ENCODE assay signal across 8 cellular contexts in the genomic region with DNA sequence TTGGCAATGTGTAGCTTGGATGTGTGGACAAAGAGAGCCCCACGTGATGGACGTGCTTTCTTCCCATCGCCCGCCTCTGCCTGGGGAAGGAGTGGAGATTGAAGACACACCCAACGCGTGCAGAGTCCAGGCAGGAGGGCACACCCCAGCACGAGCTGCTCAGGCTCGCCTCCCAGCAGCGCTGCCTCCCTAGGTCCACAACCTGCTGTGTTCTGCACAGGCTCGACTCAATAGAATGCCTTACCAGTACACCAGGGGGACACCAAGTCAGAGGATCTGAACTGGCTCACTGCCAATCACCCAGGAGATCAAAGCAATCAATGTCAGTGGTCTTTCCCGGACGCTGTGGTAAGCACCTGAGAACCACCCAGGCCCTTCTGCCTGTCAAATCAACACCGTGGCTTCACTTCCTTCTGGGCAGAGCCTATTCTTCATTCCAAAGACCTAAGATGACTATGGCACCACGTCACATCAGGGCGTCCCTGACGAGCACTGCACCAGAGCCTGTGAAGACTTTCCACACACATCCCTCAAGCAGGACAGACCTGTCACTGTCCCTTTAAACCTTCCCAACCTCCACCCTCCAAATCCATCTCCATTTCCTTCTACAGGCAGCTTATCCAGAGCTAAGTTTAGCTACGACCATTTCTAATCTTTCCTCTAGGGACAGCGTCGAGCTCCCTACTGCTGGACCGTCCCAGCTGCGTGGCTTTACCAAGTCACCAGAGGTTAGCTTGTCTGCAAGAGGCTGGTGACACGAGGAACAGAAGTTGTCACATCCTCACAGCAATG.
DNase-seq lines count a peak whose midpoint lies in the region; ATAC-seq, FAIRE-seq and TF ChIP-seq lines count a peak whose summit lies in the region.

No MANE protein-coding gene starts in this region.

- peak overlapping the region; percentile 59 for H3K27ac Mint-ChIP-seq in stimulated activated naive CD8-positive, alpha-beta T cell treated with anti-CD3 and anti-CD28 coated beads, Interleukin-15, Interleukin-2, amounts not matched to agents 100 ng/mL and 50 ng/mL, for 24 hours

- peak overlapping the region; percentile 44 for H3K4me2 ChIP-seq in GM12878 (ENCODE audit: control insufficient read depth, insufficient read depth)
- H3K4me2 ChIP-seq in smooth muscle cell: peak overlapping the region; percentile 54

- H3K9me3 ChIP-seq in GM12878 (replicated peaks; ENCODE audit: control insufficient read depth, insufficient read depth, low read length) (no peaks in the 10 kb centered on the region), smooth muscle cell (replicated peaks; ENCODE audit: low read depth) (no peaks in the 10 kb centered on the region)

- peaks cover 53% of the 10 kb centered on the region for H3K4me1 Mint-ChIP-seq in stimulated activated naive CD8-positive, alpha-beta T cell treated with anti-CD3 and anti-CD28 coated beads, Interleukin-15, Interleukin-2, amounts not matched to agents 100 ng/mL and 50 ng/mL, for 24 hours (ENCODE audit: low read depth)

- ATAC-seq in stimulated activated naive CD8-positive, alpha-beta T cell treated with anti-CD3 and anti-CD28 coated beads, Interleukin-15, Interleukin-2, amounts not matched to agents 100 U/mL and 50 U/mL, for 24 hours: no peak
- peak; percentile 22 for ATAC-seq in GM12878
- no peak for ATAC-seq in HG02885 (IDR thresholded peaks at IDR 0.05; ENCODE audit: poor library complexity, unreplicated experiment)

- peaks cover 27% of the 10 kb centered on the region for H3F3A ChIP-seq in smooth muscle cell (ENCODE audit: low read depth)

- H3K4me1 ChIP-seq in GM12878 (ENCODE audit: control insufficient read depth, insufficient read depth, low read length) (peaks cover 33% of the 10 kb centered on the region), smooth muscle cell (ENCODE audit: low read depth) (peaks cover 22% of the 10 kb centered on the region)

- intact Hi-C loops in GM12878 (cut with micrococcal nuclease; ENCODE audit: unreplicated experiment): no loop called here

- H3K27ac ChIP-seq in GM12878 (ENCODE audit: control insufficient read depth, insufficient read depth): no peak overlapping the region; the same call in 1 of the 2 replicates
- H3K27ac ChIP-seq in smooth muscle cell (ENCODE audit: low read depth): peak overlapping the region; percentile 99

- no peak overlapping the region for H3K4me3 Mint-ChIP-seq in stimulated activated naive CD8-positive, alpha-beta T cell treated with anti-CD3 and anti-CD28 coated beads, Interleukin-15, Interleukin-2, amounts not matched to agents 100 ng/mL and 50 ng/mL, for 24 hours

- H3K27me3 Mint-ChIP-seq in stimulated activated naive CD8-positive, alpha-beta T cell treated with anti-CD3 and anti-CD28 coated beads, Interleukin-15, Interleukin-2, amounts not matched to agents 100 ng/mL and 50 ng/mL, for 24 hours: no peaks in the 10 kb centered on the region

- H3K36me3 ChIP-seq in GM12878 (ENCODE audit: control insufficient read depth in 2 of 2, insufficient read depth in 2 of 2, low read length in 1 of 2) (peaks cover 0 to 4% of the 10 kb centered on the region in 2 experiments; a peak in 2 of 4 replicates), smooth muscle cell (ENCODE audit: low read depth) (no peaks in the 10 kb centered on the region)

- TF ChIP-seq RAD21 in GM12878 (IDR thresholded peaks at IDR 0.05; ENCODE audit: insufficient read depth, low read depth, low read length): peak; percentile 41; the same call in 1 of the 2 replicates

- DNase-seq in stimulated activated naive CD8-positive, alpha-beta T cell treated with anti-CD3 and anti-CD28 coated beads, Interleukin-15, Interleukin-2, amounts not matched to agents 100 U/mL and 50 U/mL, for 24 hours: no peak
- DNase-seq in NCI-H2171 treated with DMSO at 0.1 percent for 48 hours (lab: John Stamatoyannopoulos, UW) (peak; percentile 8), GM12878 (ENCODE audit: low read depth, low spot score) (no peak), inferior parietal cortex (ENCODE audit: extremely low spot score) (peak; percentile 58), smooth muscle cell (lab: John Stamatoyannopoulos, UW; ENCODE audit: unreplicated experiment) (no peak), GM12891 (ENCODE audit: insufficient read length, low spot score) (no peak)

- H3K79me2 ChIP-seq in GM12878 (ENCODE audit: control insufficient read depth, insufficient read depth, low read length) (peaks cover 2% of the 10 kb centered on the region), smooth muscle cell (ENCODE audit: low read depth) (peaks cover 15% of the 10 kb centered on the region)

- H3K9ac ChIP-seq in GM12878 (ENCODE audit: control insufficient read depth, insufficient read depth, low read length): no peak overlapping the region
- H3K9ac ChIP-seq in smooth muscle cell (ENCODE audit: low read depth): peak overlapping the region; percentile 39

- BruUV-seq in GM12878 (replicated peaks; lab: Mats Ljungman, UMichigan): no TSS peak

- H3K9me3 Mint-ChIP-seq in stimulated activated naive CD8-positive, alpha-beta T cell treated with anti-CD3 and anti-CD28 coated beads, Interleukin-15, Interleukin-2, amounts not matched to agents 100 ng/mL and 50 ng/mL, for 24 hours: peaks cover under 1% of the 10 kb centered on the region

- no peaks in the 10 kb centered on the region for H3K27me3 ChIP-seq in GM12878 (replicated peaks in 1 of 2; ENCODE audit: control insufficient read depth in 2 of 2, insufficient read depth in 2 of 2, low read length in 1 of 2)
- H3K27me3 ChIP-seq in smooth muscle cell (ENCODE audit: low read depth): no peaks in the 10 kb centered on the region

- peak; percentile 78 for FAIRE-seq in GM12878 (lab: Jason Lieb, UNC)
- no peak for FAIRE-seq in GM12891 (lab: Jason Lieb, UNC)

- RAD21 ChIA-PET in GM12878 (lab: Charles Lee; ENCODE audit: unreplicated experiment): interaction anchor here (1.0 to 2.1 kb wide), 5 partner anchors 12 to 60 kb away, joined by 3 to 9 read pairs (median 4); no protein-coding TSS in a partner anchor

- in situ Hi-C loops in GM12878 (cut with MboI): no loop called here

- TF ChIP-seq CTCF in GM12878 (IDR thresholded peaks at IDR 0.05 in 2 of 3, conservative IDR thresholded peaks at IDR 0.05 in 1 of 3; ENCODE audit: control insufficient read depth in 2 of 3, extremely low read depth in 1 of 3, insufficient read depth in 1 of 3, low read depth in 3 of 3, low read length in 3 of 3) (peak; percentile 9 to 50 (median 38); a peak in 3 of 6 replicates), smooth muscle cell (IDR thresholded peaks at IDR 0.05; ENCODE audit: borderline replicate concordance, insufficient read depth, poor library complexity, severe bottlenecking) (peak; percentile 32)

- SMC1A ChIA-PET in GM12878 (lab: Charles Lee; ENCODE audit: uncharacterized antibody, unreplicated experiment): interaction anchor here (0.6 to 5.3 kb wide), 10 partner anchors 10 to 628 kb away, joined by 3 to 31 read pairs (median 10); no protein-coding TSS in a partner anchor

- no peak overlapping the region for H3K4me3 ChIP-seq in GM12878
- no peak overlapping the region for H3K4me3 ChIP-seq in smooth muscle cell

- TF ChIP-seq POLR2A in GM12878 (IDR thresholded peaks at IDR 0.05; ENCODE audit: low read depth, low read length) (no peak), GM12891 (IDR thresholded peaks at IDR 0.05; ENCODE audit: low read depth, low read length) (no peak)

- CTCF ChIA-PET in GM12878 (lab: Yijun Ruan, JAX): interaction anchor here (0.8 to 5.6 kb wide), 10 partner anchors 10 to 104 kb away, joined by 3 to 33 read pairs (median 4); no protein-coding TSS in a partner anchor

- POLR2A ChIA-PET in GM12878 (lab: Charles Lee): interaction anchor here (0.9 to 2.6 kb wide), 2 partner anchors 24 to 60 kb away, joined by 4 to 11 read pairs; no protein-coding TSS in a partner anchor

- TF ChIP-seq EP300 in GM12878 (IDR thresholded peaks at IDR 0.05; ENCODE audit: borderline replicate concordance in 1 of 2, control insufficient read depth in 1 of 2, low read depth in 2 of 2, low read length in 2 of 2): no peak

- WGBS in GM12878 (ENCODE audit: insufficient coverage, insufficient replicate concordance, low lambda C conversion rate, missing lambda C conversion rate): 65% methylated on average over 22 of the region's 22 CpGs
- 60% methylated on average over 22 of the region's 22 CpGs for WGBS in smooth muscle cell (ENCODE audit: low lambda C conversion rate)

- H3K36me3 Mint-ChIP-seq in stimulated activated naive CD8-positive, alpha-beta T cell treated with anti-CD3 and anti-CD28 coated beads, Interleukin-15, Interleukin-2, amounts not matched to agents 100 ng/mL and 50 ng/mL, for 24 hours (ENCODE audit: low read depth): peaks cover 31% of the 10 kb centered on the region

- H2AFZ ChIP-seq in GM12878 (ENCODE audit: control insufficient read depth, low read depth, low read length): no peak overlapping the region; the same call in 1 of the 2 replicates
- H2AFZ ChIP-seq in smooth muscle cell (ENCODE audit: low read depth): no peak overlapping the region

- no peaks in the 10 kb centered on the region for H4K20me1 ChIP-seq in GM12878 (ENCODE audit: control insufficient read depth, insufficient read depth)
- peaks cover 3% of the 10 kb centered on the region for H4K20me1 ChIP-seq in smooth muscle cell (ENCODE audit: low read depth)

TF ChIP-seq in GM12878, 131 proteins besides CTCF, POLR2A, EP300 and RAD21 (continues in another document):
- TF ChIP-seq ETV6 (conservative IDR thresholded peaks at IDR 0.05 in 1 of 2, IDR thresholded peaks at IDR 0.05 in 1 of 2; ENCODE audit: borderline replicate concordance in 1 of 2, low read depth in 1 of 2) (no peak), EED (IDR thresholded peaks at IDR 0.05; ENCODE audit: low read depth) (peak; percentile 25; the same call in 1 of the 2 replicates), IKZF2 (IDR thresholded peaks at IDR 0.05) (0 out of 4 replicates have a peak, but pooled peaks of 1 of the 2 experiments have one; percentile 12), RELA (IDR thresholded peaks at IDR 0.05; ENCODE audit: borderline replicate concordance, partially characterized antibody) (no peak), CREB1 (IDR thresholded peaks at IDR 0.05; ENCODE audit: low read depth) (0 out of 2 replicates have a peak, but pooled peaks have one; percentile 49), SMAD5 (IDR thresholded peaks at IDR 0.05; ENCODE audit: low read depth) (no peak)

TF ChIP-seq in GM12891, 5 proteins besides CTCF, POLR2A, EP300 and RAD21:
- no peak for TF ChIP-seq POLR2AphosphoS5 (IDR thresholded peaks at IDR 0.05; ENCODE audit: low read depth, low read length)
- no peak for TF ChIP-seq POU2F2 (IDR thresholded peaks at IDR 0.05; ENCODE audit: low read depth, low read length)
- no peak for TF ChIP-seq SPI1 (IDR thresholded peaks at IDR 0.05; ENCODE audit: low read depth, low read length)
- TF ChIP-seq TAF1 (IDR thresholded peaks at IDR 0.05; ENCODE audit: low read depth, low read length): no peak
- no peak for TF ChIP-seq PAX5 (IDR thresholded peaks at IDR 0.05; ENCODE audit: insufficient read depth, low read length, severe bottlenecking)

Comparison
In these comparisons a context has a peak if more than half of its experiments do, and no peak if none do; other contexts are left out.
1. DNase-seq: peak in NCI-H2171 treated with DMSO at 0.1 percent for 48 hours (single experiment) and inferior parietal cortex (single experiment); none in stimulated activated naive CD8-positive, alpha-beta T cell treated with anti-CD3 and anti-CD28 coated beads, Interleukin-15, Interleukin-2, amounts not matched to agents 100 U/mL and 50 U/mL, for 24 hours (single experiment), GM12878 (single experiment), smooth muscle cell (single experiment) and GM12891 (single experiment).